Comparison of ENCODE assay signal across 26 cellular contexts in the genomic region with DNA sequence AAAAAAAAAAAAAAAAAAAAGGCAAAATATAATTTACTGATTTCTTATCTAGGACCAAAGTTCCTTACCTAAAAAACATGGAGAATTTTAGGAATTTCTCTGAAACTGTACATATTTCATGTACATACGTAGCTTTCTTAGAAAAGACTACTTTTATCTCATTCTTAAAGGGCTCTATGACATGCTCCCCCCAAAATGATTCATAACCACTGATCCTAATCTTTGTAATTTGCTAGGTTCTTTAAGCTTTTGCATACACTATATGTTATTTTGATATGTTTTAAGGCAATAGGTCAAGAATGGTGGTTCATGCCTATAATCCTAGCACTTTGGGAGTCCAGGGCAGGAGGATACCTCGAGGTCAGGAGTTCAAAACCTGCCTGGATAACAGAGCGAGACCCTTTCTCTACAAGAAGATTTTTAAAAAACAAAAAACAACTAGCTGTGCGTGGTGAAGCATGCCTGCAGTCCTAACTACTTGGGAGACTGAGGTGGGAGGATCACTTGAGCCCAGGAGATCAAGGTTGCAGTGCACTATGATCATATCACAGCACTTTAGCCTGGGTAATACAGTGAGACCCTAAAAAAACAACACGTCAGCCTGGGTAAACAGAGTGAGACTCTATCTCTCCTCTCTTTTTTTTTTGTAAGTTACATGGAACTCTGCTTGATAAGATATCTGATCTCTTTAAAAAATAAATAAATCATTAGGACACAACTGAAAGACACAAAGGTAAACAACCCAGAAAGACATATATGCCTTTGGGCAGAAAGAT. TPM values are rescaled to one million over a fixed set of nuclear protein-coding genes. Genes with fewer than 3 reads are reported as not detected.
A peak's percentile ranks its signal among the peaks of the same experiment; 100 is the strongest.
DNase-seq lines count a peak whose midpoint lies in the region; ATAC-seq, FAIRE-seq and TF ChIP-seq lines count a peak whose summit lies in the region.
"Had no signal": no experiment of that assay in that cellular context is flagged by ENCODE, and none has a peak within 500 bp of the region (broad histone marks: within the 10 kb centered on the region; RNA-seq: fewer than 3 reads in every experiment).

No MANE protein-coding gene starts in this region.

- H2AFZ ChIP-seq in keratinocyte (ENCODE audit: control insufficient read depth, low read length), result no peak overlapping the region
- H2AFZ ChIP-seq: PC-9 had no signal

- no peaks in the 10 kb centered on the region for H3K9me3 Mint-ChIP-seq in activated naive CD8-positive, alpha-beta T cell treated with anti-CD3 and anti-CD28 coated beads, Interleukin-2, amount 50 U/mL, for 24 hours
- no peaks in the 10 kb centered on the region for H3K9me3 Mint-ChIP-seq in activated naive CD8-positive, alpha-beta T cell treated with anti-CD3 and anti-CD28 coated beads for 36 hours
- no peaks in the 10 kb centered on the region for H3K9me3 Mint-ChIP-seq in WTC11
- H3K9me3 Mint-ChIP-seq: activated naive CD8-positive, alpha-beta T cell treated with anti-CD3 and anti-CD28 coated beads, Interleukin-2, amount 10 ng/mL, durations not matched to agents 7 days and 5 days; effector memory CD8-positive, alpha-beta T cell had no signal

- H3K36me3 Mint-ChIP-seq in activated naive CD8-positive, alpha-beta T cell treated with anti-CD3 and anti-CD28 coated beads, Interleukin-2, amount 50 U/mL, for 24 hours (ENCODE audit: low read depth), result peaks cover 58% of the 10 kb centered on the region
- H3K36me3 Mint-ChIP-seq in activated naive CD8-positive, alpha-beta T cell treated with anti-CD3 and anti-CD28 coated beads for 36 hours, result peaks cover 32% of the 10 kb centered on the region
- H3K36me3 Mint-ChIP-seq in WTC11, result peaks cover 9% of the 10 kb centered on the region

- no peak overlapping the region for H3K4me2 ChIP-seq in keratinocyte (ENCODE audit: control insufficient read depth, extremely low read depth, insufficient read depth, low read depth, low read length)
- H3K4me2 ChIP-seq: BLaER1, PC-9 had no signal

- peak overlapping the region; percentile 67 for H3K27ac Mint-ChIP-seq in activated naive CD8-positive, alpha-beta T cell treated with anti-CD3 and anti-CD28 coated beads, Interleukin-2, amount 50 U/mL, for 24 hours
- H3K27ac Mint-ChIP-seq in activated naive CD8-positive, alpha-beta T cell treated with anti-CD3 and anti-CD28 coated beads for 36 hours, result no peak overlapping the region
- no peak overlapping the region for H3K27ac Mint-ChIP-seq in WTC11

- POLR2A ChIA-PET in WTC11 (lab: Charles Lee), result no interaction called here

- H3K4me3 Mint-ChIP-seq in activated naive CD8-positive, alpha-beta T cell treated with anti-CD3 and anti-CD28 coated beads, Interleukin-2, amount 50 U/mL, for 24 hours, result peak overlapping the region; percentile 14
- no peak overlapping the region for H3K4me3 Mint-ChIP-seq in activated naive CD8-positive, alpha-beta T cell treated with anti-CD3 and anti-CD28 coated beads for 36 hours
- H3K4me3 Mint-ChIP-seq in WTC11, result no peak overlapping the region
- H3K4me3 Mint-ChIP-seq: activated naive CD8-positive, alpha-beta T cell treated with anti-CD3 and anti-CD28 coated beads, Interleukin-2, amount 10 ng/mL, durations not matched to agents 7 days and 5 days; effector memory CD8-positive, alpha-beta T cell had no signal

- CTCF ChIA-PET in WTC11 (lab: Charles Lee), result no interaction called here

- H3K27me3 ChIP-seq in keratinocyte (ENCODE audit: control insufficient read depth, extremely low read depth, insufficient read depth, low read length) (no peaks in the 10 kb centered on the region), WERI-Rb-1 (ENCODE audit: insufficient read depth, low read depth, severe bottlenecking) (no peaks in the 10 kb centered on the region)
- H3K27me3 ChIP-seq: BLaER1, thyroid gland had no signal

- no peaks in the 10 kb centered on the region for H3K9me3 ChIP-seq in keratinocyte (ENCODE audit: control insufficient read depth, low read depth, low read length)
- H3K9me3 ChIP-seq in WERI-Rb-1 (ENCODE audit: severe bottlenecking), result no peaks in the 10 kb centered on the region
- H3K9me3 ChIP-seq: BLaER1, thyroid gland had no signal

- DNase-seq in activated naive CD8-positive, alpha-beta T cell treated with anti-CD3 and anti-CD28 coated beads, Interleukin-2, amount 50 U/mL, for 24 hours, result no peak
- no peak for DNase-seq in activated naive CD8-positive, alpha-beta T cell treated with anti-CD3 and anti-CD28 coated beads for 36 hours
- DNase-seq in M059J (ENCODE audit: low read depth), result peak; percentile 32
- no peak for DNase-seq in keratinocyte (ENCODE audit: low read depth, low spot score)
- DNase-seq in anterior cingulate cortex (lab: John Stamatoyannopoulos, UW), result no peak
- no peak for DNase-seq in WTC11 (ENCODE audit: low spot score)
- no peak for DNase-seq in WERI-Rb-1
- DNase-seq: activated naive CD8-positive, alpha-beta T cell treated with anti-CD3 and anti-CD28 coated beads, Interleukin-2, amount 10 ng/mL, durations not matched to agents 7 days and 5 days; central memory CD4-positive, alpha-beta T cell; DMS 273 treated with DMSO at 0.1 percent for 48 hours; effector memory CD8-positive, alpha-beta T cell; EL; HCEC 1CT; left ventricle myocardium superior; MV-4-11; NCI-H1436; NCI-H2081; NCI-H526; NK-92 treated with Interleukin-12 subunit alpha and Interleukin-12 subunit beta, amount 100 ng/mL, for 24 hours; PC-9; stimulated activated CD8-positive, alpha-beta memory T cell treated with anti-CD3 and anti-CD28 coated beads, Interleukin-4, amount 100 ng/mL, for 48 hours; thyroid gland had no signal

- H3K9ac ChIP-seq in keratinocyte (ENCODE audit: control insufficient read depth, extremely low read depth, insufficient read depth, low read length), result no peak overlapping the region
- H3K9ac ChIP-seq: BLaER1 had no signal

- H3K4me1 ChIP-seq in keratinocyte (ENCODE audit: control insufficient read depth, extremely low read depth, insufficient read depth, low read length), result peaks cover 5% of the 10 kb centered on the region
- H3K4me1 ChIP-seq: thyroid gland had no signal

- H3K79me2 ChIP-seq in keratinocyte (ENCODE audit: control insufficient read depth, insufficient read depth, low read length), result no peaks in the 10 kb centered on the region

- H3K36me3 ChIP-seq in keratinocyte (ENCODE audit: control insufficient read depth in 2 of 2, extremely low read depth in 1 of 2, insufficient read depth in 2 of 2, low read length in 2 of 2), result peaks cover 3 to 4% of the 10 kb centered on the region in 2 experiments
- peaks cover 16% of the 10 kb centered on the region for H3K36me3 ChIP-seq in WERI-Rb-1

- no peaks in the 10 kb centered on the region for H4K20me1 ChIP-seq in keratinocyte (ENCODE audit: control insufficient read depth, extremely low read depth, insufficient read depth, low read length)
- H4K20me1 ChIP-seq: BLaER1 had no signal

- no peaks in the 10 kb centered on the region for H3K9me1 ChIP-seq in keratinocyte (ENCODE audit: control insufficient read depth, extremely low read depth, insufficient read depth, low read length)

- peak; percentile 43 for FAIRE-seq in keratinocyte (lab: Jason Lieb, UNC)
- FAIRE-seq: GM12878, islet of Langerhans had no signal

- ATAC-seq in activated naive CD8-positive, alpha-beta T cell treated with anti-CD3 and anti-CD28 coated beads, Interleukin-2, amount 50 U/mL, for 24 hours, result peak; percentile 31
- ATAC-seq in WTC11, result no peak
- ATAC-seq: effector memory CD8-positive, alpha-beta T cell; GM12878; left ventricle myocardium superior; sciatic nerve had no signal

- dilution Hi-C loops in keratinocyte (cut with MboI; ENCODE audit: extremely low pct_ligation_motif_present, low sequenced_read_pairs), result no loop called here

- H3K4me1 Mint-ChIP-seq in activated naive CD8-positive, alpha-beta T cell treated with anti-CD3 and anti-CD28 coated beads, Interleukin-2, amount 50 U/mL, for 24 hours, result peaks cover 37% of the 10 kb centered on the region
- H3K4me1 Mint-ChIP-seq in activated naive CD8-positive, alpha-beta T cell treated with anti-CD3 and anti-CD28 coated beads for 36 hours, result peaks cover 20% of the 10 kb centered on the region
- H3K4me1 Mint-ChIP-seq in WTC11, result peaks cover 14% of the 10 kb centered on the region

- TF ChIP-seq CTCF in keratinocyte (optimal IDR thresholded peaks at IDR 0.05 in 1 of 3, IDR thresholded peaks at IDR 0.05 in 1 of 3, conservative IDR thresholded peaks at IDR 0.05 in 1 of 3; ENCODE audit: extremely low read depth in 1 of 3, insufficient read depth in 2 of 3, low read length in 3 of 3), result no peak
- no peak for TF ChIP-seq CTCF in WTC11 (IDR thresholded peaks at IDR 0.05)
- TF ChIP-seq CTCF in WERI-Rb-1 (IDR thresholded peaks at IDR 0.05; ENCODE audit: low read depth, low read length), result no peak

- H3K4me3 ChIP-seq in keratinocyte (ENCODE audit: control insufficient read depth in 2 of 3, extremely low read depth in 1 of 3, insufficient read depth in 2 of 3, low read depth in 1 of 3, low read length in 3 of 3), result no peak overlapping the region
- H3K4me3 ChIP-seq in WERI-Rb-1 (ENCODE audit: low read depth, low read length), result no peak overlapping the region
- H3K4me3 ChIP-seq: BLaER1, GM12878, PC-9, thyroid gland had no signal

- no peaks in the 10 kb centered on the region for H3K27me3 Mint-ChIP-seq in activated naive CD8-positive, alpha-beta T cell treated with anti-CD3 and anti-CD28 coated beads, Interleukin-2, amount 50 U/mL, for 24 hours
- no peaks in the 10 kb centered on the region for H3K27me3 Mint-ChIP-seq in activated naive CD8-positive, alpha-beta T cell treated with anti-CD3 and anti-CD28 coated beads for 36 hours
- H3K27me3 Mint-ChIP-seq in WTC11 (ENCODE audit: low read depth), result no peaks in the 10 kb centered on the region
- H3K27me3 Mint-ChIP-seq: activated naive CD8-positive, alpha-beta T cell treated with anti-CD3 and anti-CD28 coated beads, Interleukin-2, amount 10 ng/mL, durations not matched to agents 7 days and 5 days; effector memory CD8-positive, alpha-beta T cell had no signal

- no peak overlapping the region for H3K27ac ChIP-seq in keratinocyte (ENCODE audit: control insufficient read depth, insufficient read depth, low read length)
- no peak overlapping the region for H3K27ac ChIP-seq in WERI-Rb-1
- H3K27ac ChIP-seq: BLaER1, PC-9, thyroid gland had no signal

TF ChIP-seq in WTC11, 78 proteins besides CTCF, POLR2A, EP300 and RAD21:
- TF ChIP-seq TP53 (CRISPR knock-in tag; IDR thresholded peaks at IDR 0.05) (no peak), FOXK1 (CRISPR knock-in tag; IDR thresholded peaks at IDR 0.05) (no peak)

RNA-seq across cellular contexts. Expression of a gene that starts 54.8 kb away (rescaled TPM):
- 10 to 100 TPM; 49.2 to 49.6 TPM for total RNA-seq in activated naive CD8-positive, alpha-beta T cell treated with anti-CD3 and anti-CD28 coated beads for 36 hours
- total RNA-seq in M059J (2014; rRNA removed; shearing (Covaris generic)), result 21.4 and 40.7 TPM in 2 replicates
- 26.2 to 51.0 TPM (median 29.1 TPM) in 3 replicates for polyA plus RNA-seq in keratinocyte
- 206 TPM for polyA plus RNA-seq in keratinocyte (2011; ENCODE audit: low read depth)
- 16.1 and 34.4 TPM in 2 replicates for polyA plus RNA-seq in keratinocyte (2011; cell fraction: cytosol; rRNA removed)
- polyA plus RNA-seq in keratinocyte (2011; cell fraction: nucleus; rRNA removed), result 48.3 and 79.4 TPM in 2 replicates
- polyA plus RNA-seq in keratinocyte (2012; ENCODE audit: low replicate concordance), result 26.1 and 43.0 TPM in 2 replicates
- polyA minus RNA-seq in keratinocyte, result 4.9 to 45.8 TPM (median 18.1 TPM) in 3 replicates
- 14.0 TPM for polyA minus RNA-seq in keratinocyte (2011; cell fraction: cytosol; rRNA and poly(A)+ RNA removed)
- 29.6 and 65.8 TPM in 2 replicates for polyA minus RNA-seq in keratinocyte (2011; cell fraction: nucleus; rRNA and poly(A)+ RNA removed)
- 43.7 to 46.7 TPM (median 45.5 TPM) in 3 replicates for total RNA-seq in WTC11 (2021)
